26 cellular contexts compared by ENCODE assay signal in the genomic region with DNA sequence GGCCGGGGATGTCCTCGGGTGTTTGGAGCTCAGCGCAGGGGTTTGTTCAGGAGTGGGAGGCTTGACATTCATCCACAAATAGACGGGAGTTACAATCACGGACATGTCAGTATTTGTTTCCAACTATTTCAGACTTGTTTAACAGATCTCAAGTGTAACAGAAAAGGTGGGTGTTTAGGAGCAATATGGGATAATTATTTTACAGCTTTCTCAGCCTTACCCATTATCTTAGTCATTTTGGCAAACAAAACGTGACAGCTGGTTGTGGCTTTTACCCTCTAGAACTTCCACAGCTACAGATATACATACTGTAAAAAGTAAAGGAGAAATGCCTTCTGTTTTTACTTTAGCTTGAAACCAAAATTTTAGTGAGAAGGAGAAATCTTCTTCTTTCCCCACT.
DNase-seq lines count a peak whose midpoint lies in the region; ATAC-seq and TF ChIP-seq lines count a peak whose summit lies in the region.
"Had no signal": no experiment of that assay in that cellular context is flagged by ENCODE, and none has a peak within 500 bp of the region (broad histone marks: within the 10 kb centered on the region; RNA-seq: fewer than 3 reads in every experiment).

No MANE protein-coding gene starts in this region.

- no peak for TF ChIP-seq RAD21 in IMR-90 (IDR thresholded peaks at IDR 0.05; ENCODE audit: low read length)

- H2BK20ac ChIP-seq in IMR-90 (ENCODE audit: low read depth, low read length): peak overlapping the region; percentile 49; the same call in 1 of the 2 replicates

- peaks cover 10% of the 10 kb centered on the region for H3K9me1 ChIP-seq in IMR-90 (ENCODE audit: insufficient read depth, low read length)

- no peaks in the 10 kb centered on the region for H3K79me1 ChIP-seq in IMR-90 (ENCODE audit: low read depth in 1 of 2, low read length in 2 of 2)

- H2AFZ ChIP-seq in IMR-90 (replicated peaks; ENCODE audit: low read length, poor library complexity) (no peak overlapping the region), mammary epithelial cell (ENCODE audit: low read depth, low read length) (peak overlapping the region; percentile 81)

- CTCF ChIA-PET in IMR-90 (lab: Yijun Ruan, JAX): no interaction called here
- CTCF ChIA-PET in mammary epithelial cell (lab: Charles Lee; ENCODE audit: low non-redundant PET): no interaction called here

- H3K36me3 ChIP-seq in IMR-90 (ENCODE audit: control insufficient read depth, insufficient read depth, low read length): no peaks in the 10 kb centered on the region
- H3K36me3 ChIP-seq in mammary epithelial cell (ENCODE audit: insufficient read depth, low read length): no peaks in the 10 kb centered on the region
- H3K36me3 ChIP-seq: ascending aorta, gastrocnemius medialis, tibial artery, WERI-Rb-1 had no signal

- H4K5ac ChIP-seq in IMR-90 (ENCODE audit: low read depth, low read length): no peak overlapping the region

- POLR2A ChIA-PET in IMR-90 (lab: Charles Lee; ENCODE audit: unreplicated experiment): no interaction called here

- no peaks in the 10 kb centered on the region for H3K27me3 Mint-ChIP-seq in activated CD4-positive, alpha-beta T cell treated with anti-CD3 and anti-CD28 coated beads, Interleukin-2, amount 10 ng/mL, durations not matched to agents 24 days and 14 days
- peaks cover 8% of the 10 kb centered on the region for H3K27me3 Mint-ChIP-seq in nephron (ENCODE audit: low read depth)

- in situ Hi-C loops in IMR-90 (cut with MboI; ENCODE audit: low sequenced_read_pairs) (no loop called here), mammary epithelial cell (cut with MboI; ENCODE audit: low sequenced_read_pairs in 2 of 2) (no loop called here)

- TF ChIP-seq POLR2A in IMR-90 (IDR thresholded peaks at IDR 0.05; ENCODE audit: low read depth, low read length): no peak

- no peak overlapping the region for H3K4me2 ChIP-seq in IMR-90 (ENCODE audit: low read depth, low read length)
- H3K4me2 ChIP-seq in mammary epithelial cell (ENCODE audit: insufficient read depth, low read depth, low read length): peak overlapping the region; percentile 55

- no peak overlapping the region for H2AK5ac ChIP-seq in IMR-90 (ENCODE audit: low read depth, low read length)

- no peak overlapping the region for H3K18ac ChIP-seq in IMR-90 (ENCODE audit: low read depth, low read length)

- no peak overlapping the region for H3K4ac ChIP-seq in IMR-90 (ENCODE audit: low read depth, low read length)

- no peak overlapping the region for H2AK9ac ChIP-seq in IMR-90 (replicated peaks; ENCODE audit: low read depth, low read length, poor library complexity)

- no peaks in the 10 kb centered on the region for H3K27me3 ChIP-seq in IMR-90 (ENCODE audit: control insufficient read depth, insufficient read depth, low read length)
- H3K27me3 ChIP-seq in mammary epithelial cell (ENCODE audit: insufficient read depth, low read length): no peaks in the 10 kb centered on the region
- H3K27me3 ChIP-seq: ascending aorta, gastrocnemius medialis, tibial artery had no signal

- peaks cover 9% of the 10 kb centered on the region for H3K9me3 Mint-ChIP-seq in activated CD4-positive, alpha-beta T cell treated with anti-CD3 and anti-CD28 coated beads, Interleukin-2, amount 10 ng/mL, durations not matched to agents 24 days and 14 days
- H3K9me3 Mint-ChIP-seq in nephron: peaks cover 2% of the 10 kb centered on the region
- H3K9me3 Mint-ChIP-seq: endodermal cell; stimulated activated memory B cell treated with anti-CD40 and anti-IgM and Interleukin-4, amounts not matched to agents 10 μg/mL and 1 μg/mL and 100 μg/mL, for 72 hours had no signal

- peak overlapping the region; percentile 90 for H3K27ac Mint-ChIP-seq in activated CD4-positive, alpha-beta T cell treated with anti-CD3 and anti-CD28 coated beads, Interleukin-2, amount 10 ng/mL, durations not matched to agents 24 days and 14 days
- peak overlapping the region; percentile 30 to 51 (median 43) for H3K27ac Mint-ChIP-seq in nephron
- H3K27ac Mint-ChIP-seq: CD14-positive monocyte; endodermal cell; stimulated activated memory B cell treated with anti-CD40 and anti-IgM and Interleukin-4, amounts not matched to agents 10 μg/mL and 1 μg/mL and 100 μg/mL, for 72 hours had no signal

- no peak overlapping the region for H3K23ac ChIP-seq in IMR-90 (ENCODE audit: low read depth, low read length)

- H3K79me2 ChIP-seq in mammary epithelial cell (ENCODE audit: insufficient read depth, low read length): no peaks in the 10 kb centered on the region

- peak overlapping the region; percentile 16; the same call in 1 of the 2 replicates for H2BK120ac ChIP-seq in IMR-90 (ENCODE audit: low read depth, low read length)

- H4K20me1 ChIP-seq in IMR-90 (ENCODE audit: insufficient read depth, low read length) (no peaks in the 10 kb centered on the region), mammary epithelial cell (ENCODE audit: insufficient read depth, low read length) (no peaks in the 10 kb centered on the region)

- no peaks in the 10 kb centered on the region for H3K36me3 Mint-ChIP-seq in activated CD4-positive, alpha-beta T cell treated with anti-CD3 and anti-CD28 coated beads, Interleukin-2, amount 10 ng/mL, durations not matched to agents 24 days and 14 days (ENCODE audit: low read depth)
- no peaks in the 10 kb centered on the region for H3K36me3 Mint-ChIP-seq in nephron (ENCODE audit: low read depth)
- H3K36me3 Mint-ChIP-seq: CD14-positive monocyte; stimulated activated memory B cell treated with anti-CD40 and anti-IgM and Interleukin-4, amounts not matched to agents 10 μg/mL and 1 μg/mL and 100 μg/mL, for 72 hours had no signal

- H3K27ac ChIP-seq in IMR-90 (ENCODE audit: insufficient read depth, low read length) (no peak overlapping the region), mammary epithelial cell (ENCODE audit: insufficient read depth, low read depth, low read length) (peak overlapping the region; percentile 95)
- H3K27ac ChIP-seq: ascending aorta, gastrocnemius medialis, tibial artery, WERI-Rb-1 had no signal

- TF ChIP-seq CTCF in IMR-90 (conservative IDR thresholded peaks at IDR 0.05; ENCODE audit: low read depth, low read length) (no peak), mammary epithelial cell (conservative IDR thresholded peaks at IDR 0.05 in 1 of 2, IDR thresholded peaks at IDR 0.05 in 1 of 2; ENCODE audit: extremely low read depth in 1 of 2, insufficient read depth in 1 of 2, low read depth in 1 of 2, low read length in 2 of 2) (no peak), nephron (IDR thresholded peaks at IDR 0.05; ENCODE audit: unreplicated experiment in 3 of 3) (no peak)

- intact Hi-C loops in activated CD4-positive, alpha-beta T cell treated with anti-CD3 and anti-CD28 coated beads, Interleukin-2, amount 10 ng/mL, durations not matched to agents 24 days and 14 days (cut with micrococcal nuclease): loop anchor here (1.0 to 10.0 kb wide), 4 partner anchors 189 to 1582 kb away; partner anchors contain the start of gene BARX2
- intact Hi-C loops in IMR-90 (cut with micrococcal nuclease) (no loop called here), mammary epithelial cell (cut with micrococcal nuclease) (no loop called here)

- H4K8ac ChIP-seq in IMR-90 (ENCODE audit: low read depth in 2 of 2, low read length in 2 of 2): no peak overlapping the region

- no peaks in the 10 kb centered on the region for H3K9me3 ChIP-seq in IMR-90 (ENCODE audit: control insufficient read depth, insufficient read depth, low read length)
- no peaks in the 10 kb centered on the region for H3K9me3 ChIP-seq in mammary epithelial cell (replicated peaks; ENCODE audit: insufficient read depth, low read length)
- H3K9me3 ChIP-seq: ascending aorta, gastrocnemius medialis, tibial artery had no signal

- H3K4me1 ChIP-seq in IMR-90 (ENCODE audit: control insufficient read depth, insufficient read depth, low read length) (peaks cover 11% of the 10 kb centered on the region), mammary epithelial cell (ENCODE audit: insufficient read depth, low read length) (peaks cover 53% of the 10 kb centered on the region)
- H3K4me1 ChIP-seq: ascending aorta, gastrocnemius medialis, tibial artery had no signal

- no peak overlapping the region for H3K4me3 ChIP-seq in IMR-90 (ENCODE audit: insufficient read depth, low read depth, low read length)
- no peak overlapping the region for H3K4me3 ChIP-seq in mammary epithelial cell (replicated peaks in 1 of 3; ENCODE audit: insufficient read depth in 1 of 3, low read depth in 2 of 3, low read length in 3 of 3)
- H3K4me3 ChIP-seq: ascending aorta, gastrocnemius medialis, GM12878, tibial artery had no signal

- BruUV-seq in IMR-90 (replicated peaks; lab: Mats Ljungman, UMichigan) (no TSS peak), mammary epithelial cell (replicated peaks; lab: Mats Ljungman, UMichigan) (TSS peak; percentile 29)

- no CpG with 5 or more reads among the region's 6 CpGs for WGBS in IMR-90 (ENCODE audit: extremely low coverage in 2 of 2, insufficient read length in 1 of 2), 2 experiments
- 2% methylated on average over 6 of the region's 6 CpGs for WGBS in mammary epithelial cell (ENCODE audit: low coverage, missing lambda C conversion rate)

- peak overlapping the region; percentile 32 for H3K4me3 Mint-ChIP-seq in activated CD4-positive, alpha-beta T cell treated with anti-CD3 and anti-CD28 coated beads, Interleukin-2, amount 10 ng/mL, durations not matched to agents 24 days and 14 days
- H3K4me3 Mint-ChIP-seq in nephron: peak overlapping the region in 1 of 3 experiments; percentile 10
- H3K4me3 Mint-ChIP-seq: CD14-positive monocyte; endodermal cell; stimulated activated memory B cell treated with anti-CD40 and anti-IgM and Interleukin-4, amounts not matched to agents 10 μg/mL and 1 μg/mL and 100 μg/mL, for 72 hours had no signal

- no peak overlapping the region for H3K14ac ChIP-seq in IMR-90 (replicated peaks; ENCODE audit: low read depth, low read length)

- no peak overlapping the region for H4K91ac ChIP-seq in IMR-90 (ENCODE audit: insufficient read depth, low read depth, low read length)

- H2BK15ac ChIP-seq in IMR-90 (ENCODE audit: low read depth, low read length): no peak overlapping the region; the same call in 2 of the 3 replicates

- dilution Hi-C loops in IMR-90 (cut with HindIII; ENCODE audit: low sequenced_read_pairs, unreplicated experiment) (no loop called here), mammary epithelial cell (cut with HindIII; ENCODE audit: low sequenced_read_pairs) (no loop called here)

- DNase-seq in activated CD4-positive, alpha-beta T cell treated with anti-CD3 and anti-CD28 coated beads, Interleukin-2, amount 10 ng/mL, durations not matched to agents 24 days and 14 days: no peak
- DNase-seq in activated CD4-positive, alpha-beta T cell treated with anti-CD3 and anti-CD28 coated beads, Interleukin-2, amount 50 U/mL, for 48 hours: no peak
- DNase-seq in IMR-90 (no peak), mammary epithelial cell (peak; percentile 87), SW480 (ENCODE audit: low spot score) (no peak), OCI-M1 (lab: John Stamatoyannopoulos, UW) (no peak)
- no peak for DNase-seq in stimulated activated CD4-positive, alpha-beta T cell treated with anti-CD3 and anti-CD28 coated beads, Interleukin-4, amount 100 ng/mL, for 4 hours
- DNase-seq: ACHN; activated CD8-positive, alpha-beta memory T cell treated with anti-CD3 and anti-CD28 coated beads for 24 hours; activated effector memory CD4-positive, alpha-beta T cell treated with anti-CD3 and anti-CD28 coated beads, Interleukin-2, amount 50 U/mL, for 16 hours; DMS153; endodermal cell; gastrocnemius medialis; GF-D8; NCI-H1436; NCI-H2171; NCI-H82; nucleus accumbens; stimulated activated CD4-positive, alpha-beta T cell treated with anti-CD3 and anti-CD28 coated beads, Interleukin-15, amount 100 ng/mL, for 24 hours; tibial artery; WERI-Rb-1 had no signal

- ATAC-seq in IMR-90 (ENCODE audit: low read depth): no peak
- ATAC-seq: gastrocnemius medialis; GM12878; stimulated activated memory B cell treated with anti-CD40 and anti-IgM and Interleukin-4, amounts not matched to agents 10 μg/mL and 1 μg/mL and 100 μg/mL, for 72 hours had no signal

- H3K4me1 Mint-ChIP-seq in activated CD4-positive, alpha-beta T cell treated with anti-CD3 and anti-CD28 coated beads, Interleukin-2, amount 10 ng/mL, durations not matched to agents 24 days and 14 days: peaks cover 52% of the 10 kb centered on the region
- peaks cover 9% of the 10 kb centered on the region for H3K4me1 Mint-ChIP-seq in nephron
- H3K4me1 Mint-ChIP-seq: CD14-positive monocyte; endodermal cell; stimulated activated memory B cell treated with anti-CD40 and anti-IgM and Interleukin-4, amounts not matched to agents 10 μg/mL and 1 μg/mL and 100 μg/mL, for 72 hours had no signal

- peak overlapping the region; percentile 69 for H2BK5ac ChIP-seq in IMR-90 (ENCODE audit: low read depth, low read length, poor library complexity, severe bottlenecking)

- H3K56ac ChIP-seq in IMR-90 (ENCODE audit: extremely low read depth, insufficient read depth, low read length): no peak overlapping the region

- H3K9ac ChIP-seq in IMR-90 (ENCODE audit: low read depth, low read length) (no peak overlapping the region), mammary epithelial cell (ENCODE audit: insufficient read depth, low read length) (peak overlapping the region; percentile 37)
